In genomic region chr20:61435823-61436220, GRCh38 we compare ENCODE assay signal across 23 cellular contexts.
DNase-seq lines count a peak whose midpoint lies in the region; TF ChIP-seq lines count a peak whose summit lies in the region.
"Had no signal": no experiment of that assay in that cellular context is flagged by ENCODE, and none has a peak within 500 bp of the region (broad histone marks: within the 10 kb centered on the region; RNA-seq: fewer than 3 reads in every experiment).

No MANE protein-coding gene starts in this region.

- TF ChIP-seq CTCF in endodermal cell (conservative IDR thresholded peaks at IDR 0.05) (no peak), neural cell (IDR thresholded peaks at IDR 0.05; ENCODE audit: poor library complexity, severe bottlenecking) (no peak), esophagus muscularis mucosa (IDR thresholded peaks at IDR 0.05) (no peak)

- 73 to 82% methylated on average over 3 of the region's 3 CpGs for WGBS in endodermal cell (ENCODE audit: insufficient coverage in 1 of 2, insufficient read length in 1 of 2), 2 experiments
- 84% methylated on average over 3 of the region's 3 CpGs for WGBS in esophagus muscularis mucosa

- intact Hi-C loops in esophagus muscularis mucosa (cut with DNase I), result no loop called here

- no peaks in the 10 kb centered on the region for H4K20me1 ChIP-seq in BLaER1
- H4K20me1 ChIP-seq in neural cell (ENCODE audit: insufficient read depth), result peaks cover 2% of the 10 kb centered on the region

- H3K4me2 ChIP-seq in BLaER1, result 0 out of 2 replicates have a peak overlapping the region, but pooled peaks have one; percentile 35
- H3K4me2 ChIP-seq in neural cell (ENCODE audit: low read length), result no peak overlapping the region

- H3K36me3 ChIP-seq in BLaER1, result no peaks in the 10 kb centered on the region
- H3K36me3 ChIP-seq in HUES48 (ENCODE audit: control insufficient read depth, insufficient read depth, low read length), result no peaks in the 10 kb centered on the region
- H3K36me3 ChIP-seq in endodermal cell (ENCODE audit: control insufficient read depth, insufficient read depth, low read length), result no peaks in the 10 kb centered on the region
- H3K36me3 ChIP-seq in neural cell (ENCODE audit: insufficient read depth, low read length), result no peaks in the 10 kb centered on the region
- H3K36me3 ChIP-seq in esophagus muscularis mucosa, result no peaks in the 10 kb centered on the region
- H3K36me3 ChIP-seq: MG63, sigmoid colon, SJSA1 had no signal

- H3K27me3 ChIP-seq in BLaER1, result no peaks in the 10 kb centered on the region
- no peaks in the 10 kb centered on the region for H3K27me3 ChIP-seq in HUES48 (ENCODE audit: control insufficient read depth, insufficient read depth, low read length)
- H3K27me3 ChIP-seq in endodermal cell (ENCODE audit: control insufficient read depth, insufficient read depth, low read length, poor library complexity, severe bottlenecking), result no peaks in the 10 kb centered on the region
- no peaks in the 10 kb centered on the region for H3K27me3 ChIP-seq in neural cell (ENCODE audit: insufficient read depth, low read depth, low read length)
- peaks cover 0 to 36% (median 0%) of the 10 kb centered on the region in 4 donors for H3K27me3 ChIP-seq in esophagus muscularis mucosa
- H3K27me3 ChIP-seq: SJSA1 had no signal

- H3K9me2 ChIP-seq in neural cell (ENCODE audit: insufficient read depth, low read length), result no peaks in the 10 kb centered on the region

- H3K27me3 Mint-ChIP-seq in endodermal cell (ENCODE audit: insufficient read depth), result no peaks in the 10 kb centered on the region

- DNase-seq in endodermal cell (no peak), amygdala (lab: John Stamatoyannopoulos, UW) (no peak), esophagus muscularis mucosa (ENCODE audit: extremely low spot score) (no peak), NCI-H2081 (lab: John Stamatoyannopoulos, UW) (no peak), NCI-H524 treated with DMSO at 0.1 percent for 48 hours (lab: John Stamatoyannopoulos, UW) (no peak)
- DNase-seq: activated naive CD4-positive, alpha-beta T cell treated with Interleukin-2 at 50 U/mL for 16 hours; activated T-cell treated with anti-CD3 and anti-CD28 coated beads, Interleukin-2, amount 50 U/mL, for 4 hours; amniotic stem cell; Calu3; DND-41; KBM-7; left ventricle myocardium superior; MG63; NCI-H2107; sigmoid colon had no signal

- no peak overlapping the region for H2AFZ ChIP-seq in neural cell (ENCODE audit: low read depth, low read length)

- H3K4me1 ChIP-seq in BLaER1 (peaks cover 21% of the 10 kb centered on the region), HUES48 (ENCODE audit: control insufficient read depth, insufficient read depth, low read length) (peaks cover 62% of the 10 kb centered on the region), endodermal cell (ENCODE audit: control insufficient read depth, insufficient read depth, low read length) (peaks cover 20% of the 10 kb centered on the region), esophagus muscularis mucosa (peaks cover 0 to 13% (median 2%) of the 10 kb centered on the region in 4 donors)

- H3K79me2 ChIP-seq in neural cell (replicated peaks; ENCODE audit: insufficient read depth, low read length), result no peaks in the 10 kb centered on the region

- TF ChIP-seq EP300 in neural cell (conservative IDR thresholded peaks at IDR 0.05; ENCODE audit: poor library complexity, severe bottlenecking) (no peak), esophagus muscularis mucosa (IDR thresholded peaks at IDR 0.05) (no peak)

- no peak overlapping the region for H3K27ac ChIP-seq in BLaER1
- H3K27ac ChIP-seq in HUES48 (ENCODE audit: low read depth, low read length), result peak overlapping the region; percentile 98
- H3K27ac ChIP-seq in endodermal cell (ENCODE audit: low read depth, low read length), result peak overlapping the region; percentile 100
- H3K27ac ChIP-seq in neural cell (ENCODE audit: low read length), result peak overlapping the region; percentile 88
- H3K27ac ChIP-seq in esophagus muscularis mucosa (replicated peaks in 1 of 4), result no peak overlapping the region
- H3K27ac ChIP-seq: sigmoid colon had no signal

- H3K4me3 Mint-ChIP-seq in endodermal cell, result peak overlapping the region; percentile 19
- H3K4me3 Mint-ChIP-seq: activated T-cell treated with anti-CD3 and anti-CD28 coated beads, Interleukin-2, amount 50 U/mL, for 4 hours; central memory CD8-positive, alpha-beta T cell; natural killer cell treated with Interleukin-12 subunit alpha and Interleukin-12 subunit beta and Interleukin-15 and Interleukin-18, amount 100 ng/mL, for 72 hours; stimulated activated naive CD8-positive, alpha-beta T cell treated with anti-CD3 and anti-CD28 coated beads, Interleukin-15, Interleukin-2, amounts not matched to agents 100 ng/mL and 50 ng/mL, for 24 hours; T-helper 1 cell treated with Interleukin-12 subunit alpha and Interleukin-12 subunit beta and Interleukin-4 antibody, amounts not matched to agents 30 μg/mL and 1 μg/mL, for 36 hours had no signal

- peaks cover 54% of the 10 kb centered on the region for H3K4me1 Mint-ChIP-seq in endodermal cell
- H3K4me1 Mint-ChIP-seq: central memory CD8-positive, alpha-beta T cell had no signal

- H3K9me3 ChIP-seq in BLaER1 (no peaks in the 10 kb centered on the region), HUES48 (ENCODE audit: control insufficient read depth, insufficient read depth, low read length) (no peaks in the 10 kb centered on the region), endodermal cell (ENCODE audit: control insufficient read depth, low read length) (no peaks in the 10 kb centered on the region), neural cell (ENCODE audit: low read length) (no peaks in the 10 kb centered on the region), esophagus muscularis mucosa (peaks cover 0 to 8% (median 3%) of the 10 kb centered on the region in 4 donors)
- H3K9me3 ChIP-seq: MG63, sigmoid colon, SJSA1 had no signal

- peaks cover 10% of the 10 kb centered on the region for H3F3A ChIP-seq in neural cell (ENCODE audit: insufficient read depth, low read length, poor library complexity, severe bottlenecking)

- no peaks in the 10 kb centered on the region for H3K36me3 Mint-ChIP-seq in endodermal cell (ENCODE audit: low read depth)
- H3K36me3 Mint-ChIP-seq: natural killer cell treated with Interleukin-12 subunit alpha and Interleukin-12 subunit beta and Interleukin-15 and Interleukin-18, amount 100 ng/mL, for 72 hours had no signal

- TF ChIP-seq POLR2A in esophagus muscularis mucosa (IDR thresholded peaks at IDR 0.05; ENCODE audit: low read depth), result no peak

- H3K4me3 ChIP-seq in BLaER1 (no peak overlapping the region), HUES48 (ENCODE audit: low read depth, low read length) (no peak overlapping the region), endodermal cell (ENCODE audit: low read length) (no peak overlapping the region), neural cell (ENCODE audit: low read length) (peak overlapping the region; percentile 57), esophagus muscularis mucosa (no peak overlapping the region)
- H3K4me3 ChIP-seq: MG63, sigmoid colon, SJSA1 had no signal

- H3K27ac Mint-ChIP-seq in endodermal cell, result peak overlapping the region; percentile 98
- H3K27ac Mint-ChIP-seq: natural killer cell treated with Interleukin-12 subunit alpha and Interleukin-12 subunit beta and Interleukin-15 and Interleukin-18, amount 100 ng/mL, for 72 hours; stimulated activated naive CD8-positive, alpha-beta T cell treated with anti-CD3 and anti-CD28 coated beads, Interleukin-15, Interleukin-2, amounts not matched to agents 100 ng/mL and 50 ng/mL, for 24 hours; T-helper 1 cell treated with Interleukin-12 subunit alpha and Interleukin-12 subunit beta and Interleukin-4 antibody, amounts not matched to agents 30 μg/mL and 1 μg/mL, for 36 hours had no signal

- no peak for TF ChIP-seq RAD21 in neural cell (conservative IDR thresholded peaks at IDR 0.05)

- H3K9me3 Mint-ChIP-seq in endodermal cell, result no peaks in the 10 kb centered on the region
- H3K9me3 Mint-ChIP-seq: activated T-cell treated with anti-CD3 and anti-CD28 coated beads, Interleukin-2, amount 50 U/mL, for 4 hours; central memory CD8-positive, alpha-beta T cell; natural killer cell treated with Interleukin-12 subunit alpha and Interleukin-12 subunit beta and Interleukin-15 and Interleukin-18, amount 100 ng/mL, for 72 hours; stimulated activated naive CD8-positive, alpha-beta T cell treated with anti-CD3 and anti-CD28 coated beads, Interleukin-15, Interleukin-2, amounts not matched to agents 100 ng/mL and 50 ng/mL, for 24 hours had no signal

- H3K9ac ChIP-seq in BLaER1 (no peak overlapping the region), HUES48 (ENCODE audit: low read depth, low read length) (peak overlapping the region; percentile 49; the same call in 1 of the 2 replicates), endodermal cell (ENCODE audit: extremely low read depth, low read length, poor library complexity, severe bottlenecking) (no peak overlapping the region), neural cell (ENCODE audit: low read length) (no peak overlapping the region)

TF ChIP-seq in neural cell, 6 proteins besides CTCF, POLR2A, EP300 and RAD21 (continues in another document):
- TF ChIP-seq MXI1 (conservative IDR thresholded peaks at IDR 0.05; ENCODE audit: poor library complexity, severe bottlenecking) (no peak), TAF1 (IDR thresholded peaks at IDR 0.05; ENCODE audit: low read depth) (no peak), EZH2 (IDR thresholded peaks at IDR 0.05; ENCODE audit: borderline replicate concordance, insufficient read depth, low read length, poor library complexity, severe bottlenecking) (no peak)

Comparison
In these comparisons a context has a peak if more than half of its experiments do, and no peak if none do; other contexts are left out.
1. H3K27ac ChIP-seq: peak in HUES48 (single experiment), endodermal cell (single experiment) and neural cell (single experiment); none in BLaER1 (single experiment) and esophagus muscularis mucosa (0 of 4).